In genomic region chr5:73565166-73565968, GRCh38 we compare ENCODE assay signal across 8 cellular contexts. TPM values are rescaled to one million over a fixed set of nuclear protein-coding genes. Genes with fewer than 3 reads are reported as not detected.
A peak's percentile ranks its signal among the peaks of the same experiment; 100 is the strongest.
DNase-seq lines count a peak whose midpoint lies in the region; ATAC-seq, FAIRE-seq and TF ChIP-seq lines count a peak whose summit lies in the region.

ANKRA2 (minus strand) TSS chr5:73565639; CDS start chr5:73562881, 2,758 bp downstream.
UTP15 (plus strand) TSS chr5:73565743; CDS start chr5:73567345, 1,602 bp downstream.

- peaks cover 29% of the 10 kb centered on the region for H3K4me1 Mint-ChIP-seq in T-helper 2 cell treated with Interferon-gamma antibody and Interleukin-4, amounts not matched to agents 5 μg/mL and 100 μg/mL, for 36 hours (ENCODE audit: low read depth)

- peaks cover 0 to 19% of the 10 kb centered on the region in 2 donors for H3K4me1 ChIP-seq in ascending aorta
- peaks cover 0 to 31% of the 10 kb centered on the region in 2 donors for H3K4me1 ChIP-seq in right atrium auricular region
- H3K4me1 ChIP-seq in psoas muscle = peaks cover 22% of the 10 kb centered on the region

- peak; percentile 97 for FAIRE-seq in urothelium cell line (lab: Jason Lieb, UNC)

- no peaks in the 10 kb centered on the region for H3K9me3 ChIP-seq in ascending aorta
- H3K9me3 ChIP-seq in right atrium auricular region = no peaks in the 10 kb centered on the region
- H3K9me3 ChIP-seq in psoas muscle = no peaks in the 10 kb centered on the region

- peak; percentile 93 for ATAC-seq in GM18502 (IDR thresholded peaks at IDR 0.05; ENCODE audit: poor library complexity, unreplicated experiment)
- peak; percentile 96 for ATAC-seq in HG02970 (IDR thresholded peaks at IDR 0.05; ENCODE audit: low FRiP score, unreplicated experiment)
- peak; percentile 99 to 100 (median 99) for ATAC-seq in psoas muscle

- H3K27ac ChIP-seq in ascending aorta (peak within 1 kb of the TSS; percentile 90 to 94), right atrium auricular region (peak within 1 kb of the TSS; percentile 94 to 95), psoas muscle (peak within 1 kb of the TSS; percentile 96)

- H3K36me3 ChIP-seq in ascending aorta (peaks cover 8 to 30% of the 10 kb centered on the region in 2 donors), right atrium auricular region (peaks cover 14% of the 10 kb centered on the region), psoas muscle (ENCODE audit: insufficient read depth in 1 of 2, low read depth in 1 of 2) (peaks cover 0 to 49% of the 10 kb centered on the region in 2 donors)

- TF ChIP-seq CTCF in ascending aorta (IDR thresholded peaks at IDR 0.05) = no peak
- no peak for TF ChIP-seq CTCF in right atrium auricular region (IDR thresholded peaks at IDR 0.05)
- TF ChIP-seq CTCF in psoas muscle (IDR thresholded peaks at IDR 0.05) = no peak

- DNase-seq in NCI-H1930 (lab: John Stamatoyannopoulos, UW) (peak; percentile 87 to 93), ascending aorta (ENCODE audit: low spot score in 2 of 2) (peak; percentile 94 to 99), right atrium auricular region (ENCODE audit: low spot score) (peak; percentile 99), psoas muscle (peak; percentile 100), urothelium cell line (ENCODE audit: low spot score) (peak; percentile 94)
- peak; percentile 99 for DNase-seq in T-helper 2 cell treated with Interferon-gamma antibody and Interleukin-4, amounts not matched to agents 5 μg/mL and 100 μg/mL, for 36 hours (ENCODE audit: low spot score)

- H3K4me3 Mint-ChIP-seq in T-helper 2 cell treated with Interferon-gamma antibody and Interleukin-4, amounts not matched to agents 5 μg/mL and 100 μg/mL, for 36 hours = peak within 1 kb of the TSS; percentile 98

- H3K27ac Mint-ChIP-seq in T-helper 2 cell treated with Interferon-gamma antibody and Interleukin-4, amounts not matched to agents 5 μg/mL and 100 μg/mL, for 36 hours = peak within 1 kb of the TSS; percentile 99

- no peaks in the 10 kb centered on the region for H3K9me3 Mint-ChIP-seq in T-helper 2 cell treated with Interferon-gamma antibody and Interleukin-4, amounts not matched to agents 5 μg/mL and 100 μg/mL, for 36 hours

- peaks cover 26% of the 10 kb centered on the region for H3K36me3 Mint-ChIP-seq in T-helper 2 cell treated with Interferon-gamma antibody and Interleukin-4, amounts not matched to agents 5 μg/mL and 100 μg/mL, for 36 hours (ENCODE audit: low read depth)

- H3K27me3 Mint-ChIP-seq in T-helper 2 cell treated with Interferon-gamma antibody and Interleukin-4, amounts not matched to agents 5 μg/mL and 100 μg/mL, for 36 hours (ENCODE audit: low read depth) = no peaks in the 10 kb centered on the region

- WGBS in psoas muscle, 3 donors = 0 to 1% (median 0%) methylated on average over 60 of the region's 60 CpGs

- H3K4me3 ChIP-seq in ascending aorta (peak within 1 kb of the TSS; percentile 76 to 86), right atrium auricular region (peak within 1 kb of the TSS; percentile 60 to 81), psoas muscle (peak within 1 kb of the TSS; percentile 82)

- H3K27me3 ChIP-seq in ascending aorta = no peaks in the 10 kb centered on the region
- no peaks in the 10 kb centered on the region for H3K27me3 ChIP-seq in right atrium auricular region
- H3K27me3 ChIP-seq in psoas muscle (ENCODE audit: insufficient read depth in 3 of 3, low read length in 2 of 3) = no peaks in the 10 kb centered on the region

- intact Hi-C loops in ascending aorta (cut with DNase I) = loop anchor here (1.0 to 2.0 kb wide), 3 partner anchors 27 to 67 kb away; partner anchors contain the start of gene BTF3
- intact Hi-C loops in psoas muscle (cut with DNase I) = loop anchor here (10.0 kb wide), 2 partner anchors 61 to 691 kb away; no protein-coding TSS in a partner anchor

RNA-seq across cellular contexts. Expression of gene ANKRA2, which starts in this region (rescaled TPM):
- total RNA-seq in ascending aorta = 6.9 TPM
- 10 to 100 TPM; 11.3 to 16.4 TPM for total RNA-seq in right atrium auricular region
- total RNA-seq in psoas muscle = 10 to 100 TPM in 1 of 4 donors, 1 to 10 TPM in 3; 7.8 to 12.2 (median 9.0) TPM
- 10 to 100 TPM in 1 of 3 donors, 1 to 10 TPM in 2; 5.0 to 11.5 (median 5.5) TPM for polyA plus RNA-seq in psoas muscle

RNA-seq across cellular contexts. Expression of gene UTP15, which starts in this region (rescaled TPM):
- total RNA-seq in ascending aorta (4.9 TPM), right atrium auricular region (1 to 10 TPM; 6.6 to 8.7 TPM), psoas muscle (10 to 100 TPM; 12.4 to 21.2 (median 17.6) TPM)
- polyA plus RNA-seq in psoas muscle = 10 to 100 TPM in 1 of 3 donors, 1 to 10 TPM in 2; 7.9 to 11.7 (median 9.4) TPM

Comparison
In these comparisons a context has a peak if more than half of its experiments do, and no peak if none do; other contexts are left out.
1. Peak in every context shown above with its lines: DNase-seq, ATAC-seq, H3K4me3 ChIP-seq and H3K27ac ChIP-seq.